ENCODE assay signal across 21 cellular contexts in genomic region chr19:30857388-30857787, GRCh38.
"Had no signal": no experiment of that assay in that cellular context is flagged by ENCODE, and none has a peak within 500 bp of the region (broad histone marks: within the 10 kb centered on the region; RNA-seq: fewer than 3 reads in every experiment).

No MANE protein-coding gene starts in this region.

- H3K9me3 Mint-ChIP-seq: activated naive CD4-positive, alpha-beta T cell treated with anti-CD3 and anti-CD28 coated beads, Interleukin-2, amount 10 ng/mL, durations not matched to agents 7 days and 5 days; activated naive CD8-positive, alpha-beta T cell treated with anti-CD3 and anti-CD28 coated beads, Interleukin-2, amount 50 U/mL, for 24 hours; activated T-helper 2 cell treated with anti-CD3 and anti-CD28 coated beads, Interferon-gamma antibody, Interleukin-2, Interleukin-4, amounts not matched to agents 10 μg/mL and 5 μg/mL and 100 μg/mL, durations not matched to agents 14 hours and 24 hours and 36 hours; nephron progenitor cell; stimulated activated naive CD8-positive, alpha-beta T cell treated with anti-CD3 and anti-CD28 coated beads, Interleukin-15, Interleukin-2, amounts not matched to agents 100 ng/mL and 50 ng/mL, for 24 hours had no signal

- H3K36me3 ChIP-seq: ascending aorta, tibial nerve, uterus had no signal

- H3K36me3 Mint-ChIP-seq: activated naive CD4-positive, alpha-beta T cell treated with anti-CD3 and anti-CD28 coated beads, Interleukin-2, amount 10 ng/mL, durations not matched to agents 7 days and 5 days had no signal

- H3K4me3 ChIP-seq: ascending aorta, lung, tibial nerve, uterus had no signal

- DNase-seq: activated CD4-positive, alpha-beta T cell treated with anti-CD3 and anti-CD28 coated beads for 1 hour; activated naive CD4-positive, alpha-beta T cell treated with anti-CD3 and anti-CD28 coated beads, Interleukin-2, amount 10 ng/mL, durations not matched to agents 7 days and 5 days; activated naive CD8-positive, alpha-beta T cell treated with anti-CD3 and anti-CD28 coated beads, Interleukin-2, amount 50 U/mL, for 24 hours; cortex of kidney; effector CD4-positive, alpha-beta T cell; islet precursor cell; left colon; midbrain; nephron progenitor cell; nucleus accumbens; posterior cingulate gyrus; T-helper 1 cell; uterus had no signal

- ATAC-seq: activated naive CD8-positive, alpha-beta T cell treated with anti-CD3 and anti-CD28 coated beads, Interleukin-2, amount 50 U/mL, for 24 hours; esophagus mucosa; left colon; SK-N-SH treated with all-trans-retinoic acid at 6 μM for 48 hours had no signal

- H3K4me1 ChIP-seq: ascending aorta, tibial nerve, uterus had no signal

- H3K27ac Mint-ChIP-seq: activated naive CD4-positive, alpha-beta T cell treated with anti-CD3 and anti-CD28 coated beads, Interleukin-2, amount 10 ng/mL, durations not matched to agents 7 days and 5 days; activated naive CD8-positive, alpha-beta T cell treated with anti-CD3 and anti-CD28 coated beads, Interleukin-2, amount 50 U/mL, for 24 hours; activated T-helper 2 cell treated with anti-CD3 and anti-CD28 coated beads, Interferon-gamma antibody, Interleukin-2, Interleukin-4, amounts not matched to agents 10 μg/mL and 5 μg/mL and 100 μg/mL, durations not matched to agents 14 hours and 24 hours and 36 hours; nephron progenitor cell; stimulated activated naive CD8-positive, alpha-beta T cell treated with anti-CD3 and anti-CD28 coated beads, Interleukin-15, Interleukin-2, amounts not matched to agents 100 ng/mL and 50 ng/mL, for 24 hours had no signal

- H3K27me3 Mint-ChIP-seq: activated naive CD4-positive, alpha-beta T cell treated with anti-CD3 and anti-CD28 coated beads, Interleukin-2, amount 10 ng/mL, durations not matched to agents 7 days and 5 days had no signal

- H3K27ac ChIP-seq: ascending aorta, tibial nerve, uterus, VCaP had no signal

- H3K9me3 ChIP-seq: ascending aorta, uterus had no signal

- H3K4me1 Mint-ChIP-seq: activated naive CD4-positive, alpha-beta T cell treated with anti-CD3 and anti-CD28 coated beads, Interleukin-2, amount 10 ng/mL, durations not matched to agents 7 days and 5 days; activated naive CD8-positive, alpha-beta T cell treated with anti-CD3 and anti-CD28 coated beads, Interleukin-2, amount 50 U/mL, for 24 hours had no signal

- H3K27me3 ChIP-seq: ascending aorta, tibial nerve, uterus had no signal

- H3K4me3 Mint-ChIP-seq: activated naive CD4-positive, alpha-beta T cell treated with anti-CD3 and anti-CD28 coated beads, Interleukin-2, amount 10 ng/mL, durations not matched to agents 7 days and 5 days; activated naive CD8-positive, alpha-beta T cell treated with anti-CD3 and anti-CD28 coated beads, Interleukin-2, amount 50 U/mL, for 24 hours; nephron progenitor cell; stimulated activated naive CD8-positive, alpha-beta T cell treated with anti-CD3 and anti-CD28 coated beads, Interleukin-15, Interleukin-2, amounts not matched to agents 100 ng/mL and 50 ng/mL, for 24 hours had no signal
